In genomic region chr7:66438703-66439405, GRCh38 we compare ENCODE assay signal across 8 cellular contexts.
DNase-seq lines count a peak whose midpoint lies in the region; ATAC-seq and TF ChIP-seq lines count a peak whose summit lies in the region.
"Not testable (repeated sequence)": the region's sequence is repeated elsewhere in the genome, so short reads cannot be mapped to it uniquely, and the experiment has no call there.

No MANE protein-coding gene starts in this region.

- peak overlapping the region; percentile 56 for H3K27ac Mint-ChIP-seq in stimulated activated effector memory CD8-positive, alpha-beta T cell treated with anti-CD3 and anti-CD28 coated beads, Interleukin-12 subunit alpha, Interleukin-12 subunit beta, amount 100 ng/mL, for 72 hours

- peak; percentile 19 for DNase-seq in DMS53 (lab: John Stamatoyannopoulos, UW)
- DNase-seq in amniotic epithelial cell (ENCODE audit: low read depth): peak; percentile 75
- peak; percentile 14 for DNase-seq in fibroblast of the aortic adventitia (ENCODE audit: low read depth)
- DNase-seq in left lobe of liver (ENCODE audit: low spot score); mucosa of descending colon; stimulated activated effector memory CD8-positive, alpha-beta T cell treated with anti-CD3 and anti-CD28 coated beads, Interleukin-12 subunit alpha, Interleukin-12 subunit beta, amount 100 ng/mL, for 72 hours (ENCODE audit: low spot score in 2 of 2): not testable (repeated sequence)

- H3K4me3 Mint-ChIP-seq in stimulated activated effector memory CD8-positive, alpha-beta T cell treated with anti-CD3 and anti-CD28 coated beads, Interleukin-12 subunit alpha, Interleukin-12 subunit beta, amount 100 ng/mL, for 72 hours: not testable (repeated sequence)

- intact Hi-C loops in mucosa of descending colon (cut with DNase I, micrococcal nuclease): not testable (repeated sequence)

- peak; percentile 43 for ATAC-seq in left lobe of liver
- peak; percentile 37 for ATAC-seq in mucosa of descending colon
- not testable (repeated sequence) for ATAC-seq in stimulated activated effector memory CD8-positive, alpha-beta T cell treated with anti-CD3 and anti-CD28 coated beads, Interleukin-12 subunit alpha, Interleukin-12 subunit beta, amount 100 ng/mL, for 72 hours

- H3K36me3 ChIP-seq in HEK293 (ENCODE audit: control insufficient read depth in 2 of 2, insufficient read depth in 1 of 2, low read length in 2 of 2); mucosa of descending colon (ENCODE audit: low read depth): not testable (repeated sequence)

- H3K9me3 Mint-ChIP-seq in stimulated activated effector memory CD8-positive, alpha-beta T cell treated with anti-CD3 and anti-CD28 coated beads, Interleukin-12 subunit alpha, Interleukin-12 subunit beta, amount 100 ng/mL, for 72 hours: not testable (repeated sequence)

- H3K4me1 ChIP-seq in HEK293 (ENCODE audit: control insufficient read depth, insufficient read depth, low read length): not testable (repeated sequence)
- H3K4me1 ChIP-seq in mucosa of descending colon (ENCODE audit: low read depth): peaks cover 15% of the 10 kb centered on the region

- not testable (repeated sequence) for H3K36me3 Mint-ChIP-seq in stimulated activated effector memory CD8-positive, alpha-beta T cell treated with anti-CD3 and anti-CD28 coated beads, Interleukin-12 subunit alpha, Interleukin-12 subunit beta, amount 100 ng/mL, for 72 hours

- 0 out of 2 replicates have a peak overlapping the region, but pooled peaks have one; percentile 28 for H3K27ac ChIP-seq in HEK293 (ENCODE audit: extremely low read depth, low read depth, low read length)
- H3K27ac ChIP-seq in VCaP: peak overlapping the region; percentile 47; the same call in 1 of the 2 replicates

- not testable (repeated sequence) for H3K4me3 ChIP-seq in HEK293 (ENCODE audit: low read depth, low read length); fibroblast of the aortic adventitia (ENCODE audit: low read depth, low read length); mucosa of descending colon

- not testable (repeated sequence) for H3K9me3 ChIP-seq in HEK293 (ENCODE audit: control insufficient read depth, insufficient read depth, low read depth, low read length); mucosa of descending colon

- TF ChIP-seq CTCF in HEK293 (tag by site-specific recombination; IDR thresholded peaks at IDR 0.05); VCaP (conservative IDR thresholded peaks at IDR 0.05); fibroblast of the aortic adventitia (IDR thresholded peaks at IDR 0.05; ENCODE audit: insufficient read depth, low read length); mucosa of descending colon (IDR thresholded peaks at IDR 0.05): not testable (repeated sequence)

- CTCF ChIA-PET in HEK293 (lab: Yijun Ruan, JAX): not testable (repeated sequence)

- not testable (repeated sequence) for H3K4me1 Mint-ChIP-seq in stimulated activated effector memory CD8-positive, alpha-beta T cell treated with anti-CD3 and anti-CD28 coated beads, Interleukin-12 subunit alpha, Interleukin-12 subunit beta, amount 100 ng/mL, for 72 hours

- POLR2A ChIA-PET in HEK293 (lab: Yijun Ruan, JAX): not testable (repeated sequence)
